In the genomic region with DNA sequence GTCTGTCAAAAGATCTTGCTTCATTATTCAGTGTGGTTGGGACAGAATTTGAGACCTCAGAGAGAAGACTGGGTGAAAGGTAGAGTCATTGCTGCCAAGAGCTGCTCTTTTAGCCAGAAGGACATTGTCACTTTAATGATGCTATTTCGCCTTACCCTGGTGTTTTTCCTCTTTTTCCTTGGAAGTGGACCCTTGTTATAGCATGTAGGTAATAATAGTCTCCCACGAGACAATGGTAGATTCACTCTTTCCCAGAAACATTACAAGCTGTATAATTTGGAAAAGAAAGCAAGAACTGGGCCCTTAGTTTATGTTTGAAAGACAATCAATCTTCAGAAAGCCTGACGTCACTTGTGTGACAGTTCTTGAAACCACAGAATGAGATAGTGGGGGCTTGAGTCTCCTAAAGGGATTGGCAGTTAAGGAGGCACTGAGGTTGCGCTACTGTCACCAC, we compare ENCODE assay signal across 1 cellular context.
TF ChIP-seq lines count a peak whose summit lies in the region.

No MANE protein-coding gene starts in this region.

TF ChIP-seq in GM12878, 131 proteins besides CTCF, POLR2A, EP300 and RAD21 (continued from another document):
- TF ChIP-seq, protein P1, sequence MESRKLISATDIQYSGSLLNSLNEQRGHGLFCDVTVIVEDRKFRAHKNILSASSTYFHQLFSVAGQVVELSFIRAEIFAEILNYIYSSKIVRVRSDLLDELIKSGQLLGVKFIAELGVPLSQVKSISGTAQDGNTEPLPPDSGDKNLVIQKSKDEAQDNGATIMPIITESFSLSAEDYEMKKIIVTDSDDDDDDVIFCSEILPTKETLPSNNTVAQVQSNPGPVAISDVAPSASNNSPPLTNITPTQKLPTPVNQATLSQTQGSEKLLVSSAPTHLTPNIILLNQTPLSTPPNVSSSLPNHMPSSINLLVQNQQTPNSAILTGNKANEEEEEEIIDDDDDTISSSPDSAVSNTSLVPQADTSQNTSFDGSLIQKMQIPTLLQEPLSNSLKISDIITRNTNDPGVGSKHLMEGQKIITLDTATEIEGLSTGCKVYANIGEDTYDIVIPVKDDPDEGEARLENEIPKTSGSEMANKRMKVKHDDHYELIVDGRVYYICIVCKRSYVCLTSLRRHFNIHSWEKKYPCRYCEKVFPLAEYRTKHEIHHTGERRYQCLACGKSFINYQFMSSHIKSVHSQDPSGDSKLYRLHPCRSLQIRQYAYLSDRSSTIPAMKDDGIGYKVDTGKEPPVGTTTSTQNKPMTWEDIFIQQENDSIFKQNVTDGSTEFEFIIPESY (IDR thresholded peaks at IDR 0.05): no peak
- no peak for TF ChIP-seq SMARCA5 (IDR thresholded peaks at IDR 0.05)
- no peak for TF ChIP-seq ZBED1 (IDR thresholded peaks at IDR 0.05; ENCODE audit: borderline replicate concordance)
- TF ChIP-seq, protein P2, sequence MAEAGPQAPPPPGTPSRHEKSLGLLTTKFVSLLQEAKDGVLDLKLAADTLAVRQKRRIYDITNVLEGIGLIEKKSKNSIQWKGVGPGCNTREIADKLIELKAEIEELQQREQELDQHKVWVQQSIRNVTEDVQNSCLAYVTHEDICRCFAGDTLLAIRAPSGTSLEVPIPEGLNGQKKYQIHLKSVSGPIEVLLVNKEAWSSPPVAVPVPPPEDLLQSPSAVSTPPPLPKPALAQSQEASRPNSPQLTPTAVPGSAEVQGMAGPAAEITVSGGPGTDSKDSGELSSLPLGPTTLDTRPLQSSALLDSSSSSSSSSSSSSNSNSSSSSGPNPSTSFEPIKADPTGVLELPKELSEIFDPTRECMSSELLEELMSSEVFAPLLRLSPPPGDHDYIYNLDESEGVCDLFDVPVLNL (IDR thresholded peaks at IDR 0.05; ENCODE audit: low read depth, low read length): no peak
- TF ChIP-seq CREM (IDR thresholded peaks at IDR 0.05; ENCODE audit: low read depth): no peak
- TF ChIP-seq, protein P3, sequence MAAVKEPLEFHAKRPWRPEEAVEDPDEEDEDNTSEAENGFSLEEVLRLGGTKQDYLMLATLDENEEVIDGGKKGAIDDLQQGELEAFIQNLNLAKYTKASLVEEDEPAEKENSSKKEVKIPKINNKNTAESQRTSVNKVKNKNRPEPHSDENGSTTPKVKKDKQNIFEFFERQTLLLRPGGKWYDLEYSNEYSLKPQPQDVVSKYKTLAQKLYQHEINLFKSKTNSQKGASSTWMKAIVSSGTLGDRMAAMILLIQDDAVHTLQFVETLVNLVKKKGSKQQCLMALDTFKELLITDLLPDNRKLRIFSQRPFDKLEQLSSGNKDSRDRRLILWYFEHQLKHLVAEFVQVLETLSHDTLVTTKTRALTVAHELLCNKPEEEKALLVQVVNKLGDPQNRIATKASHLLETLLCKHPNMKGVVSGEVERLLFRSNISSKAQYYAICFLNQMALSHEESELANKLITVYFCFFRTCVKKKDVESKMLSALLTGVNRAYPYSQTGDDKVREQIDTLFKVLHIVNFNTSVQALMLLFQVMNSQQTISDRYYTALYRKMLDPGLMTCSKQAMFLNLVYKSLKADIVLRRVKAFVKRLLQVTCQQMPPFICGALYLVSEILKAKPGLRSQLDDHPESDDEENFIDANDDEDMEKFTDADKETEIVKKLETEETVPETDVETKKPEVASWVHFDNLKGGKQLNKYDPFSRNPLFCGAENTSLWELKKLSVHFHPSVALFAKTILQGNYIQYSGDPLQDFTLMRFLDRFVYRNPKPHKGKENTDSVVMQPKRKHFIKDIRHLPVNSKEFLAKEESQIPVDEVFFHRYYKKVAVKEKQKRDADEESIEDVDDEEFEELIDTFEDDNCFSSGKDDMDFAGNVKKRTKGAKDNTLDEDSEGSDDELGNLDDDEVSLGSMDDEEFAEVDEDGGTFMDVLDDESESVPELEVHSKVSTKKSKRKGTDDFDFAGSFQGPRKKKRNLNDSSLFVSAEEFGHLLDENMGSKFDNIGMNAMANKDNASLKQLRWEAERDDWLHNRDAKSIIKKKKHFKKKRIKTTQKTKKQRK (IDR thresholded peaks at IDR 0.05; ENCODE audit: low read depth, low read length): no peak
- no peak for TF ChIP-seq FOXK2 (IDR thresholded peaks at IDR 0.05)
- TF ChIP-seq RBBP5 (conservative IDR thresholded peaks at IDR 0.05): no peak
- TF ChIP-seq TAF1 (IDR thresholded peaks at IDR 0.05; ENCODE audit: borderline replicate concordance, low read depth, low read length): no peak
- TF ChIP-seq, protein P4, sequence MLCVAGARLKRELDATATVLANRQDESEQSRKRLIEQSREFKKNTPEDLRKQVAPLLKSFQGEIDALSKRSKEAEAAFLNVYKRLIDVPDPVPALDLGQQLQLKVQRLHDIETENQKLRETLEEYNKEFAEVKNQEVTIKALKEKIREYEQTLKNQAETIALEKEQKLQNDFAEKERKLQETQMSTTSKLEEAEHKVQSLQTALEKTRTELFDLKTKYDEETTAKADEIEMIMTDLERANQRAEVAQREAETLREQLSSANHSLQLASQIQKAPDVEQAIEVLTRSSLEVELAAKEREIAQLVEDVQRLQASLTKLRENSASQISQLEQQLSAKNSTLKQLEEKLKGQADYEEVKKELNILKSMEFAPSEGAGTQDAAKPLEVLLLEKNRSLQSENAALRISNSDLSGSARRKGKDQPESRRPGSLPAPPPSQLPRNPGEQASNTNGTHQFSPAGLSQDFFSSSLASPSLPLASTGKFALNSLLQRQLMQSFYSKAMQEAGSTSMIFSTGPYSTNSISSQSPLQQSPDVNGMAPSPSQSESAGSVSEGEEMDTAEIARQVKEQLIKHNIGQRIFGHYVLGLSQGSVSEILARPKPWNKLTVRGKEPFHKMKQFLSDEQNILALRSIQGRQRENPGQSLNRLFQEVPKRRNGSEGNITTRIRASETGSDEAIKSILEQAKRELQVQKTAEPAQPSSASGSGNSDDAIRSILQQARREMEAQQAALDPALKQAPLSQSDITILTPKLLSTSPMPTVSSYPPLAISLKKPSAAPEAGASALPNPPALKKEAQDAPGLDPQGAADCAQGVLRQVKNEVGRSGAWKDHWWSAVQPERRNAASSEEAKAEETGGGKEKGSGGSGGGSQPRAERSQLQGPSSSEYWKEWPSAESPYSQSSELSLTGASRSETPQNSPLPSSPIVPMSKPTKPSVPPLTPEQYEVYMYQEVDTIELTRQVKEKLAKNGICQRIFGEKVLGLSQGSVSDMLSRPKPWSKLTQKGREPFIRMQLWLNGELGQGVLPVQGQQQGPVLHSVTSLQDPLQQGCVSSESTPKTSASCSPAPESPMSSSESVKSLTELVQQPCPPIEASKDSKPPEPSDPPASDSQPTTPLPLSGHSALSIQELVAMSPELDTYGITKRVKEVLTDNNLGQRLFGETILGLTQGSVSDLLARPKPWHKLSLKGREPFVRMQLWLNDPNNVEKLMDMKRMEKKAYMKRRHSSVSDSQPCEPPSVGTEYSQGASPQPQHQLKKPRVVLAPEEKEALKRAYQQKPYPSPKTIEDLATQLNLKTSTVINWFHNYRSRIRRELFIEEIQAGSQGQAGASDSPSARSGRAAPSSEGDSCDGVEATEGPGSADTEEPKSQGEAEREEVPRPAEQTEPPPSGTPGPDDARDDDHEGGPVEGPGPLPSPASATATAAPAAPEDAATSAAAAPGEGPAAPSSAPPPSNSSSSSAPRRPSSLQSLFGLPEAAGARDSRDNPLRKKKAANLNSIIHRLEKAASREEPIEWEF (IDR thresholded peaks at IDR 0.05; ENCODE audit: insufficient replicate concordance, low read depth, low read length): no peak
- no peak for TF ChIP-seq MYB (IDR thresholded peaks at IDR 0.05; ENCODE audit: borderline replicate concordance, low read depth, low read length)
TF ChIP-seq in GM12878: peak in this region for 0.
